Comparison of ENCODE assay signal across 1 cellular context in genomic region chr12:10213168-10214130, GRCh38.
TF ChIP-seq lines count a peak whose summit lies in the region.

No MANE protein-coding gene starts in this region.

TF ChIP-seq in HepG2, 621 proteins besides CTCF, POLR2A, EP300 and RAD21 (continued from another document):
- TF ChIP-seq ZHX2 (IDR thresholded peaks at IDR 0.05; ENCODE audit: low read depth) (0 out of 2 replicates have a peak, but pooled peaks have one; percentile 16), ZHX2 (CRISPR knock-in tag; IDR thresholded peaks at IDR 0.05; ENCODE audit: borderline replicate concordance) (no peak), RBAK (CRISPR knock-in tag; IDR thresholded peaks at IDR 0.05) (no peak), TRAFD1 (CRISPR knock-in tag; IDR thresholded peaks at IDR 0.05; ENCODE audit: borderline replicate concordance) (no peak), UBTF (CRISPR knock-in tag; IDR thresholded peaks at IDR 0.05) (no peak), ZNF607 (CRISPR knock-in tag; IDR thresholded peaks at IDR 0.05; ENCODE audit: borderline replicate concordance) (no peak), CEBPB (IDR thresholded peaks at IDR 0.05; ENCODE audit: borderline replicate concordance, low read depth, low read length) (peak; percentile 53; the same call in 1 of the 2 replicates), GLI4 (CRISPR knock-in tag; IDR thresholded peaks at IDR 0.05; ENCODE audit: borderline replicate concordance) (0 out of 2 replicates have a peak, but pooled peaks have one; percentile 46), SAP130 (CRISPR knock-in tag; IDR thresholded peaks at IDR 0.05; ENCODE audit: low read depth) (peak; percentile 29), KLF16 (CRISPR knock-in tag; IDR thresholded peaks at IDR 0.05) (0 out of 4 replicates have a peak, but pooled peaks of 1 of the 2 experiments have one; percentile 28), ZNF232 (CRISPR knock-in tag; IDR thresholded peaks at IDR 0.05; ENCODE audit: borderline replicate concordance) (no peak), ESRRA (CRISPR knock-in tag; IDR thresholded peaks at IDR 0.05; ENCODE audit: low read depth) (no peak), CHD2 (IDR thresholded peaks at IDR 0.05; ENCODE audit: low read depth, low read length) (no peak), ZNF331 (CRISPR knock-in tag; IDR thresholded peaks at IDR 0.05) (no peak), ZBTB10 (CRISPR knock-in tag; IDR thresholded peaks at IDR 0.05; ENCODE audit: borderline replicate concordance) (peak; percentile 47; the same call in 1 of the 2 replicates), ZNF260 (CRISPR knock-in tag; IDR thresholded peaks at IDR 0.05; ENCODE audit: borderline replicate concordance, low read depth) (no peak), PITX1 (CRISPR knock-in tag; IDR thresholded peaks at IDR 0.05) (no peak), ARID4A (CRISPR knock-in tag; IDR thresholded peaks at IDR 0.05; ENCODE audit: borderline replicate concordance) (0 out of 2 replicates have a peak, but pooled peaks have one; percentile 19), MAX (IDR thresholded peaks at IDR 0.05) (peak; percentile 18; the same call in 1 of the 2 replicates), ZNF12 (CRISPR knock-in tag; IDR thresholded peaks at IDR 0.05) (0 out of 2 replicates have a peak, but pooled peaks have one; percentile 4), TFDP1 (CRISPR knock-in tag; IDR thresholded peaks at IDR 0.05; ENCODE audit: borderline replicate concordance) (no peak), ZNF354B (CRISPR knock-in tag; IDR thresholded peaks at IDR 0.05) (no peak), ZSCAN22 (CRISPR knock-in tag; IDR thresholded peaks at IDR 0.05) (no peak), ZNF577 (CRISPR knock-in tag; IDR thresholded peaks at IDR 0.05; ENCODE audit: borderline replicate concordance, low read depth) (no peak), NCOA1 (CRISPR knock-in tag; IDR thresholded peaks at IDR 0.05) (no peak)
